ENCODE assay signal across 8 cellular contexts in genomic region chr1:1080122-1080753, GRCh38. TPM values are rescaled to one million over a fixed set of nuclear protein-coding genes. Genes with fewer than 3 reads are reported as not detected.
A peak's percentile ranks its signal among the peaks of the same experiment; 100 is the strongest.
DNase-seq lines count a peak whose midpoint lies in the region; ATAC-seq and TF ChIP-seq lines count a peak whose summit lies in the region.

No MANE protein-coding gene starts in this region.

- H3K4me1 ChIP-seq in left ventricle myocardium inferior, result peaks cover 12% of the 10 kb centered on the region

- H3K9me3 ChIP-seq in left ventricle myocardium inferior (replicated peaks), result no peaks in the 10 kb centered on the region

- peak overlapping the region; percentile 68 for H3K27ac ChIP-seq in left ventricle myocardium inferior (replicated peaks)

- H3K4me1 Mint-ChIP-seq in activated CD4-positive, alpha-beta memory T cell treated with anti-CD3 and anti-CD28 coated beads for 36 hours (ENCODE audit: low read depth), result peaks cover 6% of the 10 kb centered on the region
- H3K4me1 Mint-ChIP-seq in activated CD4-positive, alpha-beta memory T cell treated with anti-CD3 and anti-CD28 coated beads, Interleukin-2, amount 10 ng/mL, durations not matched to agents 7 days and 5 days, result peaks cover 6% of the 10 kb centered on the region
- H3K4me1 Mint-ChIP-seq in activated naive CD8-positive, alpha-beta T cell treated with anti-CD3 and anti-CD28 coated beads, Interleukin-2, amount 10 ng/mL, durations not matched to agents 7 days and 5 days, result peaks cover 2% of the 10 kb centered on the region

- peaks cover 2% of the 10 kb centered on the region for H3K27me3 Mint-ChIP-seq in activated CD4-positive, alpha-beta memory T cell treated with anti-CD3 and anti-CD28 coated beads for 36 hours
- peaks cover 3% of the 10 kb centered on the region for H3K27me3 Mint-ChIP-seq in activated CD4-positive, alpha-beta memory T cell treated with anti-CD3 and anti-CD28 coated beads, Interleukin-2, amount 10 ng/mL, durations not matched to agents 7 days and 5 days
- H3K27me3 Mint-ChIP-seq in activated naive CD8-positive, alpha-beta T cell treated with anti-CD3 and anti-CD28 coated beads, Interleukin-2, amount 10 ng/mL, durations not matched to agents 7 days and 5 days, result no peaks in the 10 kb centered on the region

- no peaks in the 10 kb centered on the region for H3K36me3 ChIP-seq in left ventricle myocardium inferior

- peak; percentile 47 for DNase-seq in activated CD4-positive, alpha-beta memory T cell treated with anti-CD3 and anti-CD28 coated beads for 36 hours
- DNase-seq in activated CD4-positive, alpha-beta memory T cell treated with anti-CD3 and anti-CD28 coated beads, Interleukin-2, amount 10 ng/mL, durations not matched to agents 7 days and 5 days, result no peak
- DNase-seq in NCI-H1105 treated with DMSO at 0.1 percent for 48 hours (lab: John Stamatoyannopoulos, UW) (peak; percentile 62), left ventricle myocardium inferior (peak; percentile 62), sciatic nerve (ENCODE audit: low spot score) (no peak), NCI-H2107 (lab: John Stamatoyannopoulos, UW) (no peak)
- peak; percentile 49 for DNase-seq in activated naive CD8-positive, alpha-beta T cell treated with anti-CD3 and anti-CD28 coated beads, Interleukin-2, amount 10 ng/mL, durations not matched to agents 7 days and 5 days

- POLR2A ChIA-PET in activated CD4-positive, alpha-beta memory T cell treated with anti-CD3 and anti-CD28 coated beads for 36 hours (lab: Charles Lee), result no interaction called here
- POLR2A ChIA-PET in activated CD4-positive, alpha-beta memory T cell treated with anti-CD3 and anti-CD28 coated beads, Interleukin-2, amount 10 ng/mL, durations not matched to agents 7 days and 5 days (lab: Charles Lee), result no interaction called here
- POLR2A ChIA-PET in activated naive CD8-positive, alpha-beta T cell treated with anti-CD3 and anti-CD28 coated beads, Interleukin-2, amount 10 ng/mL, durations not matched to agents 7 days and 5 days (lab: Charles Lee), result interaction anchor here (1.3 kb wide), 1 partner anchor 11 kb away, joined by 3 read pairs; no protein-coding TSS in a partner anchor

- H3K27me3 ChIP-seq in left ventricle myocardium inferior (ENCODE audit: low read depth), result peaks cover 11% of the 10 kb centered on the region

- no peak overlapping the region for H3K4me3 Mint-ChIP-seq in activated CD4-positive, alpha-beta memory T cell treated with anti-CD3 and anti-CD28 coated beads for 36 hours
- no peak overlapping the region for H3K4me3 Mint-ChIP-seq in activated CD4-positive, alpha-beta memory T cell treated with anti-CD3 and anti-CD28 coated beads, Interleukin-2, amount 10 ng/mL, durations not matched to agents 7 days and 5 days
- no peak overlapping the region for H3K4me3 Mint-ChIP-seq in activated naive CD8-positive, alpha-beta T cell treated with anti-CD3 and anti-CD28 coated beads, Interleukin-2, amount 10 ng/mL, durations not matched to agents 7 days and 5 days

- H3K36me3 Mint-ChIP-seq in activated CD4-positive, alpha-beta memory T cell treated with anti-CD3 and anti-CD28 coated beads for 36 hours, result peaks cover 2% of the 10 kb centered on the region
- H3K36me3 Mint-ChIP-seq in activated CD4-positive, alpha-beta memory T cell treated with anti-CD3 and anti-CD28 coated beads, Interleukin-2, amount 10 ng/mL, durations not matched to agents 7 days and 5 days (ENCODE audit: low read depth), result no peaks in the 10 kb centered on the region
- peaks cover 2% of the 10 kb centered on the region for H3K36me3 Mint-ChIP-seq in activated naive CD8-positive, alpha-beta T cell treated with anti-CD3 and anti-CD28 coated beads, Interleukin-2, amount 10 ng/mL, durations not matched to agents 7 days and 5 days

- no peak for TF ChIP-seq CTCF in left ventricle myocardium inferior (IDR thresholded peaks at IDR 0.05; ENCODE audit: borderline replicate concordance)

- intact Hi-C loops in activated CD4-positive, alpha-beta memory T cell treated with anti-CD3 and anti-CD28 coated beads for 36 hours (cut with micrococcal nuclease), result no loop called here
- intact Hi-C loops in left ventricle myocardium inferior (cut with micrococcal nuclease), result no loop called here
- intact Hi-C loops in sciatic nerve (cut with DNase I), result no loop called here

- peak overlapping the region; percentile 63 for H3K4me3 ChIP-seq in left ventricle myocardium inferior

- peak; percentile 20 for ATAC-seq in activated naive CD8-positive, alpha-beta T cell treated with anti-CD3 and anti-CD28 coated beads, Interleukin-2, amount 10 ng/mL, durations not matched to agents 7 days and 5 days (ENCODE audit: low read depth)
- ATAC-seq in sciatic nerve (peak; percentile 76), HG03196 (IDR thresholded peaks at IDR 0.05; ENCODE audit: unreplicated experiment) (no peak)

- H3K9me3 Mint-ChIP-seq in activated CD4-positive, alpha-beta memory T cell treated with anti-CD3 and anti-CD28 coated beads for 36 hours, result no peaks in the 10 kb centered on the region
- no peaks in the 10 kb centered on the region for H3K9me3 Mint-ChIP-seq in activated CD4-positive, alpha-beta memory T cell treated with anti-CD3 and anti-CD28 coated beads, Interleukin-2, amount 10 ng/mL, durations not matched to agents 7 days and 5 days
- no peaks in the 10 kb centered on the region for H3K9me3 Mint-ChIP-seq in activated naive CD8-positive, alpha-beta T cell treated with anti-CD3 and anti-CD28 coated beads, Interleukin-2, amount 10 ng/mL, durations not matched to agents 7 days and 5 days

- H3K27ac Mint-ChIP-seq in activated CD4-positive, alpha-beta memory T cell treated with anti-CD3 and anti-CD28 coated beads for 36 hours, result no peak overlapping the region
- no peak overlapping the region for H3K27ac Mint-ChIP-seq in activated CD4-positive, alpha-beta memory T cell treated with anti-CD3 and anti-CD28 coated beads, Interleukin-2, amount 10 ng/mL, durations not matched to agents 7 days and 5 days
- no peak overlapping the region for H3K27ac Mint-ChIP-seq in activated naive CD8-positive, alpha-beta T cell treated with anti-CD3 and anti-CD28 coated beads, Interleukin-2, amount 10 ng/mL, durations not matched to agents 7 days and 5 days

- CTCF ChIA-PET in activated CD4-positive, alpha-beta memory T cell treated with anti-CD3 and anti-CD28 coated beads for 36 hours (lab: Charles Lee), result no interaction called here
- CTCF ChIA-PET in activated CD4-positive, alpha-beta memory T cell treated with anti-CD3 and anti-CD28 coated beads, Interleukin-2, amount 10 ng/mL, durations not matched to agents 7 days and 5 days (lab: Charles Lee), result no interaction called here

RNA-seq across cellular contexts. Expression of gene RNF223, which starts 6.1 kb away (rescaled TPM):
- not detected for total RNA-seq in activated CD4-positive, alpha-beta memory T cell treated with anti-CD3 and anti-CD28 coated beads for 36 hours
- total RNA-seq in activated CD4-positive, alpha-beta memory T cell treated with anti-CD3 and anti-CD28 coated beads, Interleukin-2, amount 10 ng/mL, durations not matched to agents 7 days and 5 days, result not detected
- total RNA-seq in activated naive CD8-positive, alpha-beta T cell treated with anti-CD3 and anti-CD28 coated beads, Interleukin-2, amount 10 ng/mL, durations not matched to agents 7 days and 5 days, result not detected
- total RNA-seq in left ventricle myocardium inferior, result not detected
- not detected for total RNA-seq in sciatic nerve

RNA-seq across cellular contexts. Expression of gene C1orf159, which starts 35.7 kb away (rescaled TPM):
- total RNA-seq in activated CD4-positive, alpha-beta memory T cell treated with anti-CD3 and anti-CD28 coated beads for 36 hours, result 10 to 100 TPM; 19.5 to 20.5 TPM
- total RNA-seq in activated CD4-positive, alpha-beta memory T cell treated with anti-CD3 and anti-CD28 coated beads, Interleukin-2, amount 10 ng/mL, durations not matched to agents 7 days and 5 days, result 10 to 100 TPM; 18.6 to 19.9 TPM
- 10 to 100 TPM; 22.7 to 23.0 TPM for total RNA-seq in activated naive CD8-positive, alpha-beta T cell treated with anti-CD3 and anti-CD28 coated beads, Interleukin-2, amount 10 ng/mL, durations not matched to agents 7 days and 5 days
- total RNA-seq in left ventricle myocardium inferior, result 3.8 TPM
- total RNA-seq in sciatic nerve, result 12.0 TPM

Comparison
In these comparisons a context has a peak if more than half of its experiments do, and no peak if none do; other contexts are left out.
1. DNase-seq: peak in activated CD4-positive, alpha-beta memory T cell treated with anti-CD3 and anti-CD28 coated beads for 36 hours (single experiment), NCI-H1105 treated with DMSO at 0.1 percent for 48 hours (single experiment), activated naive CD8-positive, alpha-beta T cell treated with anti-CD3 and anti-CD28 coated beads, Interleukin-2, amount 10 ng/mL, durations not matched to agents 7 days and 5 days (single experiment) and left ventricle myocardium inferior (single experiment); none in activated CD4-positive, alpha-beta memory T cell treated with anti-CD3 and anti-CD28 coated beads, Interleukin-2, amount 10 ng/mL, durations not matched to agents 7 days and 5 days (single experiment), sciatic nerve (single experiment) and NCI-H2107 (single experiment).